9 cellular contexts compared by ENCODE assay signal in the genomic region with DNA sequence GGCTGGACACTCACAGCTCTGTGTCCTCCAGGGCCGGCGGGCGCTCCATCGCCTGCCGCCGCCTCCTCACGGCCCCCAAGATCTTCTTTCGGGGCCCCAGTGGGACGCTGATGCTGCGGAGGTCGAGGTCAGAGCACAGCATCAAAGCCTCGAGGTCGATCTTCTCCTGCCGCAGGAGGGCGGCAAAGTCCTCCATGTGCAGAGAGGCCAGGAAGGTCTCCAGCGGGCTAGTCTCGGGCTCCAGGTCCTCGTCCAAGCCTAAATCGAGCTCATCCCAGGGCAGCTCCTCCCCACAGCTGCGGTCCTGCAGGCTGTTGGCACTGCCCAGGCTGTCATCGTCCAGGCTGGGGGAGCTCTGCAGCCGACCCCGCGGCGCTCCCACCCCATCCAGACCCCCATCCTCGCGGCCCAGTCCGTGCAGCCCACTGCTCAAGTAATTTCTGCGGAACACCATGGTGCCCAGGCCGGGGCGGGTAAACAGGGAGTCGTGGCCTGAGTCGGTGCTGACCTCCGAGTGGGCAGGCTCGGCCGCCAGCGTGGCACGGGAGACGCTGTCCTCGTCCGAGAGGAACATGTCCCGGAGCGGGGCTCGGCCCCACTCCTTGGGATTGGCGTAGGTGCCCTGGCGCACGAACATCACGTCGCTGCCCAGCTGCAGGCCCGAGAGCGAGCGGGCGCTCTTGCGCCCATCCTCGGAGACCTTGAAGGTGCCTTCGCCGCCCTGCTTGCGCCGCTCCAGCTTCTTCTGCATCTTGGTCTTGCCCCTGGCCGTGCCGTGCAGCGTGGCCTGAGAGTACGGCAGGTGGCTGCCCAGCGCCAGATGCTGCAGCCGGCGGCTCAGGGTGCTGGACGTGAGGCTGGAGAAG. TPM values are rescaled to one million over a fixed set of nuclear protein-coding genes. Genes with fewer than 3 reads are reported as not detected.
DNase-seq lines count a peak whose midpoint lies in the region; ATAC-seq and TF ChIP-seq lines count a peak whose summit lies in the region.
"Had no signal": no experiment of that assay in that cellular context is flagged by ENCODE, and none has a peak within 500 bp of the region (broad histone marks: within the 10 kb centered on the region; RNA-seq: fewer than 3 reads in every experiment).

No MANE protein-coding gene starts in this region.

- H3K27ac ChIP-seq in osteoblast (ENCODE audit: low read depth, low read length), result no peak overlapping the region

- H3K27me3 ChIP-seq in osteoblast (ENCODE audit: insufficient read depth, low read length), result peaks cover 33% of the 10 kb centered on the region

- no peak for TF ChIP-seq CTCF in osteoblast (IDR thresholded peaks at IDR 0.05; ENCODE audit: extremely low read depth, low read depth, low read length)

- H3K4me1 ChIP-seq in osteoblast (ENCODE audit: insufficient read depth, low read length), result no peaks in the 10 kb centered on the region

- no peaks in the 10 kb centered on the region for H3K79me2 ChIP-seq in osteoblast (ENCODE audit: insufficient read depth, low read length)

- peak; percentile 44 for DNase-seq in ELR (ENCODE audit: low read depth)
- peak; percentile 27 for DNase-seq in M059J (ENCODE audit: low read depth)
- peak; percentile 40 for DNase-seq in cerebellum (ENCODE audit: low spot score)
- DNase-seq in osteoblast (ENCODE audit: insufficient read length, low spot score, missing footprints), result peak; percentile 93
- DNase-seq: naive thymus-derived CD8-positive, alpha-beta T cell had no signal

- H3K27ac Mint-ChIP-seq in activated T-helper 17 cell treated with anti-CD3 and anti-CD28 coated beads, Interleukin-2, amount 50 U/mL, for 72 hours, result no peak overlapping the region

- H3K9me3 Mint-ChIP-seq in activated T-helper 17 cell treated with anti-CD3 and anti-CD28 coated beads, Interleukin-2, amount 50 U/mL, for 72 hours, result no peaks in the 10 kb centered on the region
- H3K9me3 Mint-ChIP-seq: naive thymus-derived CD8-positive, alpha-beta T cell had no signal

- no peaks in the 10 kb centered on the region for H3K9me3 ChIP-seq in osteoblast (ENCODE audit: low read depth, low read length)

- H2AFZ ChIP-seq in osteoblast (ENCODE audit: low read length), result no peak overlapping the region

- no peaks in the 10 kb centered on the region for H4K20me1 ChIP-seq in osteoblast (ENCODE audit: insufficient read depth, low read length)

- H3K4me1 Mint-ChIP-seq in activated T-helper 17 cell treated with anti-CD3 and anti-CD28 coated beads, Interleukin-2, amount 50 U/mL, for 72 hours, result no peaks in the 10 kb centered on the region

- ATAC-seq in GM21423 (IDR thresholded peaks at IDR 0.05; ENCODE audit: unreplicated experiment), result no peak
- no peak for ATAC-seq in activated T-helper 17 cell treated with anti-CD3 and anti-CD28 coated beads, Interleukin-2, amount 50 U/mL, for 72 hours (replicated peaks)
- ATAC-seq in GM19351 (IDR thresholded peaks at IDR 0.05; ENCODE audit: unreplicated experiment), result no peak
- ATAC-seq: naive thymus-derived CD8-positive, alpha-beta T cell had no signal

- peaks cover 10% of the 10 kb centered on the region for H3K27me3 Mint-ChIP-seq in activated T-helper 17 cell treated with anti-CD3 and anti-CD28 coated beads, Interleukin-2, amount 50 U/mL, for 72 hours

- no peak overlapping the region for H3K4me3 Mint-ChIP-seq in activated T-helper 17 cell treated with anti-CD3 and anti-CD28 coated beads, Interleukin-2, amount 50 U/mL, for 72 hours

- no peaks in the 10 kb centered on the region for H3K36me3 Mint-ChIP-seq in activated T-helper 17 cell treated with anti-CD3 and anti-CD28 coated beads, Interleukin-2, amount 50 U/mL, for 72 hours (ENCODE audit: low read depth)

- no peak overlapping the region for H3K4me2 ChIP-seq in osteoblast (ENCODE audit: insufficient read depth, low read length)

- no peaks in the 10 kb centered on the region for H3K36me3 ChIP-seq in osteoblast (ENCODE audit: insufficient read depth, low read length)

- no peak overlapping the region for H3K4me3 ChIP-seq in osteoblast (ENCODE audit: insufficient read depth, low read length)

RNA-seq across cellular contexts. Expression of a gene that starts 3.4 kb away (rescaled TPM):
- not detected in 2 replicates for total RNA-seq in M059J (2014; rRNA removed; shearing (Covaris generic))
- total RNA-seq in cerebellum, result not detected
- total RNA-seq in osteoblast, result not detected in 2 replicates
- total RNA-seq in activated T-helper 17 cell treated with anti-CD3 and anti-CD28 coated beads, Interleukin-2, amount 50 U/mL, for 72 hours, result not detected
- total RNA-seq: naive thymus-derived CD8-positive, alpha-beta T cell had no signal

RNA-seq across cellular contexts. Expression of a gene that starts 4.4 kb away (rescaled TPM):
- total RNA-seq in M059J (2014; rRNA removed; shearing (Covaris generic)), result not detected in 2 replicates
- not detected for total RNA-seq in cerebellum
- total RNA-seq in osteoblast, result not detected in 2 replicates
- total RNA-seq in activated T-helper 17 cell treated with anti-CD3 and anti-CD28 coated beads, Interleukin-2, amount 50 U/mL, for 72 hours, result not detected
- total RNA-seq: frontal cortex; naive thymus-derived CD8-positive, alpha-beta T cell had no signal

RNA-seq across cellular contexts. Expression of a gene that starts 16.0 kb away (rescaled TPM):
- not detected in 2 replicates for total RNA-seq in M059J (2014; rRNA removed; shearing (Covaris generic))
- not detected for total RNA-seq in cerebellum
- not detected in 2 replicates for total RNA-seq in osteoblast
- total RNA-seq in activated T-helper 17 cell treated with anti-CD3 and anti-CD28 coated beads, Interleukin-2, amount 50 U/mL, for 72 hours, result not detected
- total RNA-seq: frontal cortex; naive thymus-derived CD8-positive, alpha-beta T cell had no signal

RNA-seq across cellular contexts. Expression of a gene that starts 26.2 kb away (rescaled TPM):
- not detected in 2 replicates for total RNA-seq in M059J (2014; rRNA removed; shearing (Covaris generic))
- total RNA-seq in cerebellum (2.7 TPM), osteoblast (not detected in 2 replicates)
- not detected for total RNA-seq in activated T-helper 17 cell treated with anti-CD3 and anti-CD28 coated beads, Interleukin-2, amount 50 U/mL, for 72 hours
- total RNA-seq: naive thymus-derived CD8-positive, alpha-beta T cell had no signal

RNA-seq across cellular contexts. Expression of a gene that starts 46.9 kb away (rescaled TPM):
- total RNA-seq in M059J (2014; rRNA removed; shearing (Covaris generic)), result 4.6 and 6.5 TPM in 2 replicates
- total RNA-seq in cerebellum (2.3 TPM), osteoblast (23.5 and 25.9 TPM in 2 replicates)
- total RNA-seq in activated T-helper 17 cell treated with anti-CD3 and anti-CD28 coated beads, Interleukin-2, amount 50 U/mL, for 72 hours, result 10 to 100 TPM; 56.7 to 58.4 TPM

Comparison
In these comparisons a context has a peak if more than half of its experiments do, and no peak if none do; other contexts are left out.
1. DNase-seq: peak in every context shown above with its lines; median percentile 93 in osteoblast; 44 in ELR; 40 in cerebellum; 27 in M059J.